In genomic region chr7:21426958-21427860, GRCh38 we compare ENCODE assay signal across 8 cellular contexts. TPM values are rescaled to one million over a fixed set of nuclear protein-coding genes. Genes with fewer than 3 reads are reported as not detected.
DNase-seq lines count a peak whose midpoint lies in the region; ATAC-seq, FAIRE-seq and TF ChIP-seq lines count a peak whose summit lies in the region.

No MANE protein-coding gene starts in this region.

- H3K4me3 Mint-ChIP-seq in activated T-helper 1 cell treated with anti-CD3 and anti-CD28 coated beads, Interleukin-12 subunit alpha, Interleukin-12 subunit beta, Interleukin-2, Interleukin-4 antibody, amounts not matched to agents 30 ng/mL and 10 ng/mL and 1 ng/mL, durations not matched to agents 14 hours and 24 hours and 36 hours: peak overlapping the region; percentile 100
- peak overlapping the region; percentile 99 to 100 (median 99) for H3K4me3 Mint-ChIP-seq in naive B cell
- peak overlapping the region; percentile 100 for H3K4me3 Mint-ChIP-seq in stimulated activated effector memory CD8-positive, alpha-beta T cell treated with anti-CD3 and anti-CD28 coated beads, Interleukin-12 subunit alpha, Interleukin-12 subunit beta, amount 100 ng/mL, for 72 hours

- H4K20me1 ChIP-seq in DOHH2 (ENCODE audit: control insufficient read depth, insufficient read depth, low read depth, low read length) (no peaks in the 10 kb centered on the region), GM23248 (ENCODE audit: insufficient read depth) (no peaks in the 10 kb centered on the region), Karpas-422 (ENCODE audit: insufficient read depth, low read depth, low read length) (no peaks in the 10 kb centered on the region)

- peak overlapping the region; percentile 100 for H3K27ac Mint-ChIP-seq in activated T-helper 1 cell treated with anti-CD3 and anti-CD28 coated beads, Interleukin-12 subunit alpha, Interleukin-12 subunit beta, Interleukin-2, Interleukin-4 antibody, amounts not matched to agents 30 ng/mL and 10 ng/mL and 1 ng/mL, durations not matched to agents 14 hours and 24 hours and 36 hours
- peak overlapping the region; percentile 99 to 100 (median 99) for H3K27ac Mint-ChIP-seq in naive B cell
- H3K27ac Mint-ChIP-seq in stimulated activated effector memory CD8-positive, alpha-beta T cell treated with anti-CD3 and anti-CD28 coated beads, Interleukin-12 subunit alpha, Interleukin-12 subunit beta, amount 100 ng/mL, for 72 hours: peak overlapping the region; percentile 100

- peak overlapping the region; percentile 93 for H3K9ac ChIP-seq in GM23248
- H3K9ac ChIP-seq in Karpas-422 (ENCODE audit: low read length): peak overlapping the region; percentile 94

- H2AFZ ChIP-seq in GM23248: peak overlapping the region; percentile 100
- H2AFZ ChIP-seq in Karpas-422 (ENCODE audit: low read length): peak overlapping the region; percentile 98

- peak overlapping the region; percentile 92 for H3K27ac ChIP-seq in DOHH2 (ENCODE audit: low read depth, low read length)
- peak overlapping the region; percentile 92 for H3K27ac ChIP-seq in GM23248
- peak overlapping the region; percentile 89 for H3K27ac ChIP-seq in Karpas-422 (ENCODE audit: low read length)

- H3K4me3 ChIP-seq in DOHH2 (ENCODE audit: low read length) (peak overlapping the region; percentile 94), GM23248 (peak overlapping the region; percentile 97), Karpas-422 (ENCODE audit: low read length) (peak overlapping the region; percentile 85)

- H3K36me3 Mint-ChIP-seq in activated T-helper 1 cell treated with anti-CD3 and anti-CD28 coated beads, Interleukin-12 subunit alpha, Interleukin-12 subunit beta, Interleukin-2, Interleukin-4 antibody, amounts not matched to agents 30 ng/mL and 10 ng/mL and 1 ng/mL, durations not matched to agents 14 hours and 24 hours and 36 hours (ENCODE audit: low read depth): peaks cover 24% of the 10 kb centered on the region
- peaks cover 5 to 8% of the 10 kb centered on the region in 2 donors for H3K36me3 Mint-ChIP-seq in naive B cell
- peaks cover 48% of the 10 kb centered on the region for H3K36me3 Mint-ChIP-seq in stimulated activated effector memory CD8-positive, alpha-beta T cell treated with anti-CD3 and anti-CD28 coated beads, Interleukin-12 subunit alpha, Interleukin-12 subunit beta, amount 100 ng/mL, for 72 hours

- peak; percentile 72 to 73 for ATAC-seq in naive B cell (ENCODE audit: low read depth in 2 of 2)
- ATAC-seq in stimulated activated effector memory CD8-positive, alpha-beta T cell treated with anti-CD3 and anti-CD28 coated beads, Interleukin-12 subunit alpha, Interleukin-12 subunit beta, amount 100 ng/mL, for 72 hours: peak; percentile 85

- in situ Hi-C loops in GM23248 (cut with MboI): no loop called here

- intact Hi-C loops in activated T-helper 1 cell treated with anti-CD3 and anti-CD28 coated beads, Interleukin-12 subunit alpha, Interleukin-12 subunit beta, Interleukin-2, Interleukin-4 antibody, amounts not matched to agents 30 ng/mL and 10 ng/mL and 1 ng/mL, durations not matched to agents 14 hours and 24 hours and 36 hours (cut with micrococcal nuclease): loop anchor here (1.0 to 10.0 kb wide), 11 partner anchors 14 to 1588 kb away; partner anchors contain the start of gene HYCC1

- H3K9me3 Mint-ChIP-seq in activated T-helper 1 cell treated with anti-CD3 and anti-CD28 coated beads, Interleukin-12 subunit alpha, Interleukin-12 subunit beta, Interleukin-2, Interleukin-4 antibody, amounts not matched to agents 30 ng/mL and 10 ng/mL and 1 ng/mL, durations not matched to agents 14 hours and 24 hours and 36 hours: no peaks in the 10 kb centered on the region
- no peaks in the 10 kb centered on the region for H3K9me3 Mint-ChIP-seq in naive B cell
- no peaks in the 10 kb centered on the region for H3K9me3 Mint-ChIP-seq in stimulated activated effector memory CD8-positive, alpha-beta T cell treated with anti-CD3 and anti-CD28 coated beads, Interleukin-12 subunit alpha, Interleukin-12 subunit beta, amount 100 ng/mL, for 72 hours

- peak; percentile 88 for FAIRE-seq in RCC 7860 (lab: Jason Lieb, UNC)

- H3K36me3 ChIP-seq in DOHH2 (ENCODE audit: control insufficient read depth, low read length): peaks cover 16% of the 10 kb centered on the region
- no peaks in the 10 kb centered on the region for H3K36me3 ChIP-seq in GM23248 (ENCODE audit: low read depth)
- 0 out of 2 replicates have a peak, but pooled peaks cover 6% of the 10 kb centered on the region for H3K36me3 ChIP-seq in Karpas-422 (ENCODE audit: insufficient read depth, low read length)

- peak; percentile 27 for TF ChIP-seq CTCF in DOHH2 (IDR thresholded peaks at IDR 0.05; ENCODE audit: low read depth, low read length, poor library complexity, severe bottlenecking)

- DNase-seq in GM23248: peak; percentile 100
- DNase-seq in Karpas-422: peak; percentile 99
- peak; percentile 96 for DNase-seq in RCC 7860 (ENCODE audit: low spot score)
- DNase-seq in activated T-helper 1 cell treated with anti-CD3 and anti-CD28 coated beads, Interleukin-12 subunit alpha, Interleukin-12 subunit beta, Interleukin-2, Interleukin-4 antibody, amounts not matched to agents 30 ng/mL and 10 ng/mL and 1 ng/mL, durations not matched to agents 14 hours and 24 hours and 36 hours (ENCODE audit: low spot score): peak; percentile 100
- peak; percentile 99 for DNase-seq in fibroblast of gingiva (ENCODE audit: low read depth)
- peak; percentile 100 for DNase-seq in naive B cell
- peak; percentile 94 to 99 for DNase-seq in stimulated activated effector memory CD8-positive, alpha-beta T cell treated with anti-CD3 and anti-CD28 coated beads, Interleukin-12 subunit alpha, Interleukin-12 subunit beta, amount 100 ng/mL, for 72 hours (ENCODE audit: low spot score in 2 of 2)

- no peaks in the 10 kb centered on the region for H3K9me2 ChIP-seq in DOHH2 (replicated peaks; ENCODE audit: control insufficient read depth, low read length)
- H3K9me2 ChIP-seq in GM23248 (ENCODE audit: insufficient read depth): no peaks in the 10 kb centered on the region
- no peaks in the 10 kb centered on the region for H3K9me2 ChIP-seq in Karpas-422 (replicated peaks; ENCODE audit: insufficient read depth, low read length)

- H3K4me1 Mint-ChIP-seq in activated T-helper 1 cell treated with anti-CD3 and anti-CD28 coated beads, Interleukin-12 subunit alpha, Interleukin-12 subunit beta, Interleukin-2, Interleukin-4 antibody, amounts not matched to agents 30 ng/mL and 10 ng/mL and 1 ng/mL, durations not matched to agents 14 hours and 24 hours and 36 hours (ENCODE audit: low read depth): peaks cover 66% of the 10 kb centered on the region
- H3K4me1 Mint-ChIP-seq in naive B cell: peaks cover 30 to 44% (median 38%) of the 10 kb centered on the region in 3 donors
- H3K4me1 Mint-ChIP-seq in stimulated activated effector memory CD8-positive, alpha-beta T cell treated with anti-CD3 and anti-CD28 coated beads, Interleukin-12 subunit alpha, Interleukin-12 subunit beta, amount 100 ng/mL, for 72 hours: peaks cover 41% of the 10 kb centered on the region

- H3K9me3 ChIP-seq in DOHH2 (ENCODE audit: control insufficient read depth, insufficient read depth, low read length) (no peaks in the 10 kb centered on the region), GM23248 (ENCODE audit: low read depth) (no peaks in the 10 kb centered on the region), Karpas-422 (ENCODE audit: low read length) (no peaks in the 10 kb centered on the region)

- peak overlapping the region; percentile 98 for H3K4me2 ChIP-seq in DOHH2 (ENCODE audit: low read length)
- peak overlapping the region; percentile 93 for H3K4me2 ChIP-seq in GM23248 (ENCODE audit: unreplicated experiment)
- peak overlapping the region; percentile 99 for H3K4me2 ChIP-seq in Karpas-422 (ENCODE audit: low read depth, low read length, poor library complexity, severe bottlenecking)

- H3F3A ChIP-seq in DOHH2 (ENCODE audit: control insufficient read depth, insufficient read depth) (0 out of 2 replicates have a peak, but pooled peaks cover 5% of the 10 kb centered on the region), GM23248 (ENCODE audit: insufficient read depth) (no peaks in the 10 kb centered on the region)

- 1% methylated on average over 60 to 76 of the region's 78 CpGs for WGBS in GM23248 (ENCODE audit: low coverage in 1 of 2, low lambda C conversion rate in 2 of 2, missing lambda C conversion rate in 2 of 2), 2 experiments

- H3K4me1 ChIP-seq in DOHH2 (ENCODE audit: control insufficient read depth, low read length) (peaks cover 44% of the 10 kb centered on the region), GM23248 (ENCODE audit: insufficient read depth) (0 out of 2 replicates have a peak, but pooled peaks cover 4% of the 10 kb centered on the region), Karpas-422 (ENCODE audit: low read length) (peaks cover 45% of the 10 kb centered on the region)

- no peaks in the 10 kb centered on the region for H3K27me3 Mint-ChIP-seq in activated T-helper 1 cell treated with anti-CD3 and anti-CD28 coated beads, Interleukin-12 subunit alpha, Interleukin-12 subunit beta, Interleukin-2, Interleukin-4 antibody, amounts not matched to agents 30 ng/mL and 10 ng/mL and 1 ng/mL, durations not matched to agents 14 hours and 24 hours and 36 hours (ENCODE audit: insufficient read depth)
- H3K27me3 Mint-ChIP-seq in naive B cell: no peaks in the 10 kb centered on the region

- H3K79me2 ChIP-seq in DOHH2 (ENCODE audit: control insufficient read depth, low read length) (peaks cover 25% of the 10 kb centered on the region), GM23248 (ENCODE audit: insufficient read depth) (no peaks in the 10 kb centered on the region), Karpas-422 (ENCODE audit: low read length) (peaks cover 35% of the 10 kb centered on the region)

- H3K27me3 ChIP-seq in DOHH2 (ENCODE audit: control insufficient read depth, low read length) (no peaks in the 10 kb centered on the region), GM23248 (replicated peaks; ENCODE audit: insufficient read depth) (no peaks in the 10 kb centered on the region), Karpas-422 (ENCODE audit: low read length) (no peaks in the 10 kb centered on the region)

RNA-seq across cellular contexts. Expression of gene SP4, which starts 0.7 kb away (rescaled TPM):
- total RNA-seq in GM23248 (2014; rRNA removed; shearing (Covaris generic)): 3.5 and 4.7 TPM in 2 replicates
- 2.1 and 2.3 TPM in 2 replicates for polyA plus RNA-seq in GM23248 (2016; fragmentation: Nextera tagmentation; extraction: Ambion mirVana)
- 8.9 and 33.4 TPM in 2 replicates for total RNA-seq in Karpas-422 (2014; rRNA removed; shearing (Covaris generic); ENCODE audit: low replicate concordance)
- 22.8 and 22.9 TPM in 2 replicates for total RNA-seq in activated T-helper 1 cell treated with anti-CD3 and anti-CD28 coated beads, Interleukin-12 subunit alpha, Interleukin-12 subunit beta, Interleukin-2, Interleukin-4 antibody, amounts not matched to agents 30 ng/mL and 10 ng/mL and 1 ng/mL, durations not matched to agents 14 hours and 24 hours and 36 hours
- polyA plus RNA-seq in naive B cell (ENCODE audit: low read depth in 6 of 6): 10 to 100 TPM in 3 of 6 donors, 1 to 10 TPM in 3; 7.8 to 14.3 (median 10.5) TPM

Comparison
In these comparisons a context has a peak if more than half of its experiments do, and no peak if none do; other contexts are left out.
1. Peak in every context shown above with its lines: DNase-seq, ATAC-seq, H3K4me3 ChIP-seq and H3K27ac ChIP-seq.